16 cellular contexts compared by ENCODE assay signal in the genomic region with DNA sequence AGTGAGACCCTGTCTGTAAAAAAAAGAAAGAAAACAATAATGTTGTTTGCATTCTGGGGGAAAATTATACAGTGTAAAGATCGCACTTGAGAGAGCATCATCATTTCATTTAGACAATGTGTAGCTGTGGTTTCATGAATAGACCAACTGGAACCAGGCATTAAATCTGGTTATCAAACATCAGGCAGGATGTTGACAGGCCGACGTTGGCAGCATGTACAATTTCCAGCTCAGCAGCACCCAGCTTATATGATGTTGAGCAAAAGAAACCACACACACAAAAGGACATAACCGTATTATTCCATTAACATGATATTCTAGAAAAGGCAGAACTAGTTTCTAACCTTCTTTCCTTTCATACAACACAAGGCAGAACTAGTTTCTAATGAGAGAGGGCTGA. TPM values are rescaled to one million over a fixed set of nuclear protein-coding genes. Genes with fewer than 3 reads are reported as not detected.
DNase-seq lines count a peak whose midpoint lies in the region; ATAC-seq, FAIRE-seq and TF ChIP-seq lines count a peak whose summit lies in the region.
"Had no signal": no experiment of that assay in that cellular context is flagged by ENCODE, and none has a peak within 500 bp of the region (broad histone marks: within the 10 kb centered on the region; RNA-seq: fewer than 3 reads in every experiment).

No MANE protein-coding gene starts in this region.

- no peaks in the 10 kb centered on the region for H3K9me2 ChIP-seq in OCI-LY7 (ENCODE audit: insufficient read depth, low read length)

- H3K27me3 ChIP-seq in osteoblast (ENCODE audit: insufficient read depth, low read length): peaks cover 16% of the 10 kb centered on the region

- no peak overlapping the region for H3K4me3 ChIP-seq in OCI-LY7 (ENCODE audit: low read depth, low read length, poor library complexity, severe bottlenecking)
- no peak overlapping the region for H3K4me3 ChIP-seq in osteoblast (ENCODE audit: insufficient read depth, low read length)
- H3K4me3 ChIP-seq: A549 had no signal

- no peak overlapping the region for H3K4me3 Mint-ChIP-seq in T-cell
- H3K4me3 Mint-ChIP-seq: CD14-positive monocyte; CD8-positive, alpha-beta T cell; HFFc6 had no signal

- no peaks in the 10 kb centered on the region for H4K20me1 ChIP-seq in OCI-LY7 (ENCODE audit: insufficient read depth, low read length)
- H4K20me1 ChIP-seq in osteoblast (ENCODE audit: insufficient read depth, low read length): no peaks in the 10 kb centered on the region

- no peaks in the 10 kb centered on the region for H3K4me1 Mint-ChIP-seq in T-cell
- H3K4me1 Mint-ChIP-seq: CD14-positive monocyte had no signal

- DNase-seq in NCI-H2081 treated with DMSO at 0.1 percent for 48 hours (lab: John Stamatoyannopoulos, UW): peak; percentile 27
- no peak for DNase-seq in OCI-LY7 (ENCODE audit: low spot score)
- no peak for DNase-seq in osteoblast (ENCODE audit: insufficient read length, low spot score, missing footprints)
- DNase-seq in NK-92 treated with Interleukin-12 subunit alpha and Interleukin-12 subunit beta, amount 100 ng/mL, for 24 hours (lab: John Stamatoyannopoulos, UW): no peak
- no peak for DNase-seq in Ammon's horn (ENCODE audit: low spot score)
- no peak for DNase-seq in T-cell
- DNase-seq: Caco-2; CD8-positive, alpha-beta T cell; DMS53; HCEC 1CT; HFFc6 had no signal

- H3K9me3 Mint-ChIP-seq in T-cell: no peaks in the 10 kb centered on the region
- H3K9me3 Mint-ChIP-seq: CD8-positive, alpha-beta T cell; HFFc6 had no signal

- no peak for ATAC-seq in T-cell (replicated peaks in 1 of 4)
- ATAC-seq: A549; CD8-positive, alpha-beta T cell had no signal

- no peak overlapping the region for H3K27ac Mint-ChIP-seq in T-cell
- H3K27ac Mint-ChIP-seq: CD14-positive monocyte; CD8-positive, alpha-beta T cell; HFFc6 had no signal

- CTCF ChIA-PET in OCI-LY7 (lab: Charles Lee; ENCODE audit: unreplicated experiment): no interaction called here
- CTCF ChIA-PET in T-cell (lab: Charles Lee): no interaction called here

- H2AFZ ChIP-seq in OCI-LY7 (ENCODE audit: low read length): 0 out of 2 replicates have a peak overlapping the region, but pooled peaks have one; percentile 13
- H2AFZ ChIP-seq in osteoblast (ENCODE audit: low read length): peak overlapping the region; percentile 23

- no peak overlapping the region for H3K4me2 ChIP-seq in OCI-LY7 (ENCODE audit: low read length)
- no peak overlapping the region for H3K4me2 ChIP-seq in osteoblast (ENCODE audit: insufficient read depth, low read length)
- H3K4me2 ChIP-seq: A549 had no signal

- no peaks in the 10 kb centered on the region for H3K9me3 ChIP-seq in OCI-LY7 (ENCODE audit: low read length)
- no peaks in the 10 kb centered on the region for H3K9me3 ChIP-seq in osteoblast (ENCODE audit: low read depth, low read length)
- H3K9me3 ChIP-seq: A549, Caco-2 had no signal

- peak; percentile 6 for FAIRE-seq in G401.6 (lab: Jason Lieb, UNC)
- FAIRE-seq: A549 had no signal

- H3K79me2 ChIP-seq in OCI-LY7 (ENCODE audit: insufficient read depth, low read depth, low read length) (no peaks in the 10 kb centered on the region), osteoblast (ENCODE audit: insufficient read depth, low read length) (no peaks in the 10 kb centered on the region)

- H3K27ac ChIP-seq in OCI-LY7 (ENCODE audit: low read depth, low read length, poor library complexity, severe bottlenecking): no peak overlapping the region
- no peak overlapping the region for H3K27ac ChIP-seq in osteoblast (ENCODE audit: low read depth, low read length)
- H3K27ac ChIP-seq: A549 had no signal

- TF ChIP-seq CTCF in OCI-LY7 (conservative IDR thresholded peaks at IDR 0.05; ENCODE audit: low read length) (no peak), osteoblast (IDR thresholded peaks at IDR 0.05; ENCODE audit: extremely low read depth, low read depth, low read length) (no peak)

- H3K36me3 Mint-ChIP-seq in T-cell: no peaks in the 10 kb centered on the region
- H3K36me3 Mint-ChIP-seq: CD14-positive monocyte; CD8-positive, alpha-beta T cell had no signal

- H3K36me3 ChIP-seq in OCI-LY7 (ENCODE audit: insufficient read depth, low read length) (no peaks in the 10 kb centered on the region), osteoblast (ENCODE audit: insufficient read depth, low read length) (no peaks in the 10 kb centered on the region)

- POLR2A ChIA-PET in OCI-LY7 (lab: Charles Lee): no interaction called here
- POLR2A ChIA-PET in T-cell (lab: Charles Lee): no interaction called here

- no TSS peak for BruUV-seq in OCI-LY7 (replicated peaks; lab: Mats Ljungman, UMichigan)

- no peaks in the 10 kb centered on the region for H3K4me1 ChIP-seq in OCI-LY7 (ENCODE audit: insufficient read depth, low read length, poor library complexity, severe bottlenecking)
- peaks cover 7% of the 10 kb centered on the region for H3K4me1 ChIP-seq in osteoblast (ENCODE audit: insufficient read depth, low read length)

- peaks cover 0 to 11% of the 10 kb centered on the region in 2 donors for H3K27me3 Mint-ChIP-seq in T-cell

- intact Hi-C loops in OCI-LY7 (cut with micrococcal nuclease; ENCODE audit: unreplicated experiment): no loop called here

RNA-seq across cellular contexts. Expression of gene MARVELD3, which starts 5.8 kb away (rescaled TPM):
- not detected in 2 replicates for total RNA-seq in OCI-LY7 (2014; rRNA removed; shearing (Covaris generic))
- not detected in 2 replicates for total RNA-seq in OCI-LY7 (2022)
- 0.36 and 0.88 TPM in 2 replicates for total RNA-seq in osteoblast
- total RNA-seq in T-cell: under 1 TPM in 1 of 5 donors, not detected in 4; 0.22 TPM
- total RNA-seq: CD8-positive, alpha-beta T cell; H4; HFFc6 had no signal

RNA-seq across cellular contexts. Expression of gene TAT, which starts 54.9 kb away (rescaled TPM):
- not detected in 2 replicates for total RNA-seq in OCI-LY7 (2014; rRNA removed; shearing (Covaris generic))
- total RNA-seq in OCI-LY7 (2022) (not detected in 2 replicates), osteoblast (under 0.01 TPM in 1 of 2 replicates, not detected in the other), T-cell (1 to 10 TPM in 1 of 5 donors, under 1 TPM in 2, not detected in 2; 0.49 to 1.1 (median 0.66) TPM)
- total RNA-seq: Caco-2; CD8-positive, alpha-beta T cell; H4; HFFc6; HT1080 had no signal
